25 cellular contexts compared by ENCODE assay signal in genomic region chr16:1208239-1208830, GRCh38. TPM values are rescaled to one million over a fixed set of nuclear protein-coding genes. Genes with fewer than 3 reads are reported as not detected.
DNase-seq lines count a peak whose midpoint lies in the region; ATAC-seq and TF ChIP-seq lines count a peak whose summit lies in the region.
"Had no signal": no experiment of that assay in that cellular context is flagged by ENCODE, and none has a peak within 500 bp of the region (broad histone marks: within the 10 kb centered on the region; RNA-seq: fewer than 3 reads in every experiment).

No MANE protein-coding gene starts in this region.

- H3K4me1 Mint-ChIP-seq in CD4-positive, alpha-beta memory T cell: peaks cover 0 to 4% (median 0%) of the 10 kb centered on the region in 4 donors
- H3K4me1 Mint-ChIP-seq in T-helper 17 cell: no peaks in the 10 kb centered on the region
- H3K4me1 Mint-ChIP-seq: stimulated activated naive B cell treated with anti-CD40 and anti-IgM and Interleukin-4, amounts not matched to agents 10 μg/mL and 1 μg/mL and 100 μg/mL, for 72 hours had no signal

- no peak overlapping the region for H3K4me3 ChIP-seq in CD4-positive, alpha-beta memory T cell (ENCODE audit: low read length in 2 of 2)
- H3K4me3 ChIP-seq: A549, upper lobe of left lung had no signal

- H3K27me3 Mint-ChIP-seq in CD4-positive, alpha-beta memory T cell: peaks cover 0 to 2% of the 10 kb centered on the region in 2 donors
- H3K27me3 Mint-ChIP-seq in T-helper 17 cell: no peaks in the 10 kb centered on the region

- no peaks in the 10 kb centered on the region for H3K36me3 ChIP-seq in CD4-positive, alpha-beta memory T cell (ENCODE audit: insufficient read depth, low read length)
- H3K36me3 ChIP-seq: upper lobe of left lung had no signal

- H3K27ac ChIP-seq in CD4-positive, alpha-beta memory T cell (ENCODE audit: low read depth, low read length): no peak overlapping the region
- H3K27ac ChIP-seq: A549, C4-2B, KMS-11, upper lobe of left lung had no signal

- H3K4me1 ChIP-seq in CD4-positive, alpha-beta memory T cell (ENCODE audit: insufficient read depth, low read length): no peaks in the 10 kb centered on the region
- H3K4me1 ChIP-seq: A549, upper lobe of left lung had no signal

- H3K27ac Mint-ChIP-seq in CD4-positive, alpha-beta memory T cell: peak overlapping the region in 3 of 7 donors; percentile 6 to 88 (median 24)
- H3K27ac Mint-ChIP-seq in T-helper 17 cell: no peak overlapping the region
- H3K27ac Mint-ChIP-seq: stimulated activated naive B cell treated with anti-CD40 and anti-IgM and Interleukin-4, amounts not matched to agents 10 μg/mL and 1 μg/mL and 100 μg/mL, for 72 hours; T-helper 1 cell treated with Interleukin-12 subunit alpha and Interleukin-12 subunit beta and Interleukin-4 antibody, amounts not matched to agents 30 μg/mL and 1 μg/mL, for 36 hours had no signal

- POLR2A ChIA-PET in CD4-positive, alpha-beta memory T cell (lab: Charles Lee; ENCODE audit: partially characterized antibody): no interaction called here

- no peaks in the 10 kb centered on the region for H3K27me3 ChIP-seq in CD4-positive, alpha-beta memory T cell (ENCODE audit: insufficient read depth, low read length)
- H3K27me3 ChIP-seq: upper lobe of left lung had no signal

- CTCF ChIA-PET in CD4-positive, alpha-beta memory T cell (lab: Charles Lee; ENCODE audit: partially characterized antibody): interaction anchor here (0.9 kb wide), 1 partner anchor 14 kb away, joined by 3 read pairs; no protein-coding TSS in a partner anchor

- TF ChIP-seq POLR2A in erythroblast (IDR thresholded peaks at IDR 0.05; ENCODE audit: low read length): peak; percentile 18

- peak overlapping the region; percentile 37 to 82 (median 71) for H3K4me3 Mint-ChIP-seq in CD4-positive, alpha-beta memory T cell
- H3K4me3 Mint-ChIP-seq in T-helper 17 cell: peak overlapping the region; percentile 81
- H3K4me3 Mint-ChIP-seq: stimulated activated naive B cell treated with anti-CD40 and anti-IgM and Interleukin-4, amounts not matched to agents 10 μg/mL and 1 μg/mL and 100 μg/mL, for 72 hours; T-helper 1 cell treated with Interleukin-12 subunit alpha and Interleukin-12 subunit beta and Interleukin-4 antibody, amounts not matched to agents 30 μg/mL and 1 μg/mL, for 36 hours had no signal

- no peaks in the 10 kb centered on the region for H3K36me3 Mint-ChIP-seq in CD4-positive, alpha-beta memory T cell
- H3K36me3 Mint-ChIP-seq in T-helper 17 cell (ENCODE audit: low read depth): no peaks in the 10 kb centered on the region
- H3K36me3 Mint-ChIP-seq: stimulated activated naive B cell treated with anti-CD40 and anti-IgM and Interleukin-4, amounts not matched to agents 10 μg/mL and 1 μg/mL and 100 μg/mL, for 72 hours had no signal

- intact Hi-C loops in CD4-positive, alpha-beta memory T cell (cut with micrococcal nuclease): no loop called here

- DNase-seq in activated CD4-positive, CD25-positive, alpha-beta regulatory T cell (lab: John Stamatoyannopoulos, UW): no peak
- DNase-seq in CD4-positive, alpha-beta memory T cell: peak in 2 of 5 donors; percentile 16 to 19
- DNase-seq in T-helper 17 cell (no peak), erythroblast (lab: John Stamatoyannopoulos, UW) (no peak), NCI-H2196 (lab: John Stamatoyannopoulos, UW; ENCODE audit: unreplicated experiment) (no peak), kidney tubule cell (ENCODE audit: low spot score) (no peak)
- DNase-seq in effector CD4-positive, alpha-beta T cell: no peak
- DNase-seq: DND-41; foreskin fibroblast; left cardiac atrium; midbrain; NCI-H1417 treated with DMSO at 0.1 percent for 48 hours; NCI-H226; NK-92 treated with Interleukin-12 subunit alpha and Interleukin-12 subunit beta, amount 100 ng/mL, for 24 hours; retina; stimulated activated CD4-positive, alpha-beta T cell treated with anti-CD3 and anti-CD28 coated beads, Interleukin-12 subunit alpha, Interleukin-12 subunit beta, amount 100 ng/mL, for 4 hours; stimulated activated naive B cell treated with anti-CD40 and anti-IgM and Interleukin-4, amounts not matched to agents 10 μg/mL and 1 μg/mL and 100 μg/mL, for 72 hours; upper lobe of left lung had no signal

- peak; percentile 48 to 49 for ATAC-seq in activated CD4-positive, CD25-positive, alpha-beta regulatory T cell treated with anti-CD3 and anti-CD28 coated beads, Interleukin-2, amount 50 U/mL, for 24 hours
- peak; percentile 48 for ATAC-seq in T-helper 17 cell
- ATAC-seq: left cardiac atrium; Right ventricle myocardium inferior; stimulated activated naive B cell treated with anti-CD40 and anti-IgM and Interleukin-4, amounts not matched to agents 10 μg/mL and 1 μg/mL and 100 μg/mL, for 72 hours had no signal

- H3K9me3 Mint-ChIP-seq in CD4-positive, alpha-beta memory T cell: no peaks in the 10 kb centered on the region
- H3K9me3 Mint-ChIP-seq: stimulated activated naive B cell treated with anti-CD40 and anti-IgM and Interleukin-4, amounts not matched to agents 10 μg/mL and 1 μg/mL and 100 μg/mL, for 72 hours; T-helper 1 cell treated with Interleukin-12 subunit alpha and Interleukin-12 subunit beta and Interleukin-4 antibody, amounts not matched to agents 30 μg/mL and 1 μg/mL, for 36 hours had no signal

- no peaks in the 10 kb centered on the region for H3K9me3 ChIP-seq in CD4-positive, alpha-beta memory T cell (ENCODE audit: control insufficient read depth in 1 of 2, low read length in 2 of 2)
- no peaks in the 10 kb centered on the region for H3K9me3 ChIP-seq in T-helper 17 cell (ENCODE audit: control insufficient read depth, low read length, poor library complexity, severe bottlenecking)
- H3K9me3 ChIP-seq: A549, upper lobe of left lung had no signal

RNA-seq across cellular contexts. Expression of gene TPSG1, which starts 16.7 kb away (rescaled TPM):
- not detected for total RNA-seq in CD4-positive, alpha-beta memory T cell
- polyA plus RNA-seq in CD4-positive, alpha-beta memory T cell: not detected
- total RNA-seq in T-helper 17 cell: not detected
- total RNA-seq: endothelial cell of umbilical vein had no signal
- polyA plus RNA-seq: A549, endothelial cell of umbilical vein had no signal

RNA-seq across cellular contexts. Expression of gene TPSB2, which starts 21.6 kb away (rescaled TPM):
- not detected for total RNA-seq in CD4-positive, alpha-beta memory T cell
- polyA plus RNA-seq in CD4-positive, alpha-beta memory T cell: not detected
- not detected for total RNA-seq in T-helper 17 cell
- total RNA-seq: endothelial cell of umbilical vein had no signal
- polyA plus RNA-seq: A549, endothelial cell of umbilical vein had no signal

RNA-seq across cellular contexts. Expression of gene TPSAB1, which starts 32.2 kb away (rescaled TPM):
- total RNA-seq in CD4-positive, alpha-beta memory T cell: not detected
- polyA plus RNA-seq in CD4-positive, alpha-beta memory T cell: not detected
- total RNA-seq in T-helper 17 cell: not detected
- total RNA-seq: endothelial cell of umbilical vein had no signal
- polyA plus RNA-seq: A549, endothelial cell of umbilical vein had no signal

RNA-seq across cellular contexts. Expression of gene TPSD1, which starts 47.5 kb away (rescaled TPM):
- not detected for total RNA-seq in CD4-positive, alpha-beta memory T cell
- polyA plus RNA-seq in CD4-positive, alpha-beta memory T cell: not detected
- not detected for total RNA-seq in T-helper 17 cell
- total RNA-seq: endothelial cell of umbilical vein had no signal
- polyA plus RNA-seq: A549, endothelial cell of umbilical vein had no signal

RNA-seq across cellular contexts. Expression of gene CACNA1H, which starts 55.4 kb away (rescaled TPM):
- total RNA-seq in CD4-positive, alpha-beta memory T cell: 1 to 10 TPM; 2.0 to 2.1 TPM
- polyA plus RNA-seq in CD4-positive, alpha-beta memory T cell: under 1 TPM; 0.48 to 0.99 TPM
- total RNA-seq in T-helper 17 cell: 1 to 10 TPM; 8.6 to 9.5 TPM
- total RNA-seq: endothelial cell of umbilical vein had no signal
